ENCODE assay signal across 1 cellular context in the genomic region with DNA sequence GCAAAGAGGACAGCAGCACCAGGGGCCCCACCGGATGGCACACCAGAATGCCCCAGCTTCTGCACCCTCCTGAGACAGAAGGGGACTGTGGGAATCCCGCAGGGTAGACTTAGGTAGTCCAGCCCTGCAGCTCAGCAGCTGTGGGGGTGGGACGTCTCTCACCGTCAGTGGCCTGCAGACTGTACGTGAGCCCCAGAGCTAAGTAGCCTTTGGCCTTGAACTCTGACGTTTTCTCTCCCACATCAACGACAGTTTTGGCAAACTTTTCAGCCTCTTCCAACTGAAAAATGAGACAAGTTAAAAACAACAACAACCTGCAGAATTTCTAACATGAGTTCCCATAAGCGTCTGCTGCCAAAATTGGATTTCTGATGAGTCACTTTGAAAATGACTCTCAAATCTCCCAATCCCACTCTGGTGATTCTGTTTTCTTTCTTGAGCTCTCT.
TF ChIP-seq lines count a peak whose summit lies in the region.

No MANE protein-coding gene starts in this region.

TF ChIP-seq in K562, 482 proteins besides CTCF, POLR2A, EP300 and RAD21 (continued from another document):
- TF ChIP-seq, protein P1, sequence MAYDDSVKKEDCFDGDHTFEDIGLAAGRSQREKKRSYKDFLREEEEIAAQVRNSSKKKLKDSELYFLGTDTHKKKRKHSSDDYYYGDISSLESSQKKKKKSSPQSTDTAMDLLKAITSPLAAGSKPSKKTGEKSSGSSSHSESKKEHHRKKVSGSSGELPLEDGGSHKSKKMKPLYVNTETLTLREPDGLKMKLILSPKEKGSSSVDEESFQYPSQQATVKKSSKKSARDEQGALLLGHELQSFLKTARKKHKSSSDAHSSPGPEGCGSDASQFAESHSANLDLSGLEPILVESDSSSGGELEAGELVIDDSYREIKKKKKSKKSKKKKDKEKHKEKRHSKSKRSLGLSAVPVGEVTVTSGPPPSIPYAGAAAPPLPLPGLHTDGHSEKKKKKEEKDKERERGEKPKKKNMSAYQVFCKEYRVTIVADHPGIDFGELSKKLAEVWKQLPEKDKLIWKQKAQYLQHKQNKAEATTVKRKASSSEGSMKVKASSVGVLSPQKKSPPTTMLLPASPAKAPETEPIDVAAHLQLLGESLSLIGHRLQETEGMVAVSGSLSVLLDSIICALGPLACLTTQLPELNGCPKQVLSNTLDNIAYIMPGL (CRISPR knock-in tag; IDR thresholded peaks at IDR 0.05), result no peak
- peak; percentile 32; the same call in 1 of the 2 replicates for TF ChIP-seq NFE2 (IDR thresholded peaks at IDR 0.05; ENCODE audit: low read depth)
- TF ChIP-seq, protein P2, sequence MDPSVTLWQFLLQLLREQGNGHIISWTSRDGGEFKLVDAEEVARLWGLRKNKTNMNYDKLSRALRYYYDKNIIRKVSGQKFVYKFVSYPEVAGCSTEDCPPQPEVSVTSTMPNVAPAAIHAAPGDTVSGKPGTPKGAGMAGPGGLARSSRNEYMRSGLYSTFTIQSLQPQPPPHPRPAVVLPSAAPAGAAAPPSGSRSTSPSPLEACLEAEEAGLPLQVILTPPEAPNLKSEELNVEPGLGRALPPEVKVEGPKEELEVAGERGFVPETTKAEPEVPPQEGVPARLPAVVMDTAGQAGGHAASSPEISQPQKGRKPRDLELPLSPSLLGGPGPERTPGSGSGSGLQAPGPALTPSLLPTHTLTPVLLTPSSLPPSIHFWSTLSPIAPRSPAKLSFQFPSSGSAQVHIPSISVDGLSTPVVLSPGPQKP (CRISPR knock-in tag; IDR thresholded peaks at IDR 0.05), result no peak
- no peak for TF ChIP-seq ZNF431 (CRISPR knock-in tag; IDR thresholded peaks at IDR 0.05)
- TF ChIP-seq, protein P3, sequence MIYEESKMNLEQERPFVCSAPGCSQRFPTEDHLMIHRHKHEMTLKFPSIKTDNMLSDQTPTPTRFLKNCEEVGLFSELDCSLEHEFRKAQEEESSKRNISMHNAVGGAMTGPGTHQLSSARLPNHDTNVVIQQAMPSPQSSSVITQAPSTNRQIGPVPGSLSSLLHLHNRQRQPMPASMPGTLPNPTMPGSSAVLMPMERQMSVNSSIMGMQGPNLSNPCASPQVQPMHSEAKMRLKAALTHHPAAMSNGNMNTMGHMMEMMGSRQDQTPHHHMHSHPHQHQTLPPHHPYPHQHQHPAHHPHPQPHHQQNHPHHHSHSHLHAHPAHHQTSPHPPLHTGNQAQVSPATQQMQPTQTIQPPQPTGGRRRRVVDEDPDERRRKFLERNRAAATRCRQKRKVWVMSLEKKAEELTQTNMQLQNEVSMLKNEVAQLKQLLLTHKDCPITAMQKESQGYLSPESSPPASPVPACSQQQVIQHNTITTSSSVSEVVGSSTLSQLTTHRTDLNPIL (CRISPR knock-in tag; IDR thresholded peaks at IDR 0.05), result no peak
- no peak for TF ChIP-seq CTBP1 (IDR thresholded peaks at IDR 0.05; ENCODE audit: borderline replicate concordance)
- TF ChIP-seq, protein P4, sequence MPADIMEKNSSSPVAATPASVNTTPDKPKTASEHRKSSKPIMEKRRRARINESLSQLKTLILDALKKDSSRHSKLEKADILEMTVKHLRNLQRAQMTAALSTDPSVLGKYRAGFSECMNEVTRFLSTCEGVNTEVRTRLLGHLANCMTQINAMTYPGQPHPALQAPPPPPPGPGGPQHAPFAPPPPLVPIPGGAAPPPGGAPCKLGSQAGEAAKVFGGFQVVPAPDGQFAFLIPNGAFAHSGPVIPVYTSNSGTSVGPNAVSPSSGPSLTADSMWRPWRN (IDR thresholded peaks at IDR 0.05; ENCODE audit: low read depth), result no peak
- TF ChIP-seq ZNF316 (IDR thresholded peaks at IDR 0.05), result peak; percentile 54; the same call in 1 of the 2 replicates
- TF ChIP-seq ZNF644 (tag; IDR thresholded peaks at IDR 0.05; ENCODE audit: low read depth), result no peak
- peak; percentile 61 for TF ChIP-seq MAFG (tag; conservative IDR thresholded peaks at IDR 0.05)
- TF ChIP-seq, protein P5, sequence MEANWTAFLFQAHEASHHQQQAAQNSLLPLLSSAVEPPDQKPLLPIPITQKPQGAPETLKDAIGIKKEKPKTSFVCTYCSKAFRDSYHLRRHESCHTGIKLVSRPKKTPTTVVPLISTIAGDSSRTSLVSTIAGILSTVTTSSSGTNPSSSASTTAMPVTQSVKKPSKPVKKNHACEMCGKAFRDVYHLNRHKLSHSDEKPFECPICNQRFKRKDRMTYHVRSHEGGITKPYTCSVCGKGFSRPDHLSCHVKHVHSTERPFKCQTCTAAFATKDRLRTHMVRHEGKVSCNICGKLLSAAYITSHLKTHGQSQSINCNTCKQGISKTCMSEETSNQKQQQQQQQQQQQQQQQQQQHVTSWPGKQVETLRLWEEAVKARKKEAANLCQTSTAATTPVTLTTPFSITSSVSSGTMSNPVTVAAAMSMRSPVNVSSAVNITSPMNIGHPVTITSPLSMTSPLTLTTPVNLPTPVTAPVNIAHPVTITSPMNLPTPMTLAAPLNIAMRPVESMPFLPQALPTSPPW (CRISPR knock-in tag; IDR thresholded peaks at IDR 0.05), result no peak
- no peak for TF ChIP-seq KLF6 (CRISPR knock-in tag; IDR thresholded peaks at IDR 0.05; ENCODE audit: borderline replicate concordance)
